ENCODE assay signal across 8 cellular contexts in genomic region chr9:125631391-125632085, GRCh38.
DNase-seq lines count a peak whose midpoint lies in the region; ATAC-seq, FAIRE-seq and TF ChIP-seq lines count a peak whose summit lies in the region.

No MANE protein-coding gene starts in this region.

- H3K9me3 ChIP-seq in cardiac muscle cell (ENCODE audit: low read depth): no peaks in the 10 kb centered on the region
- H3K9me3 ChIP-seq in smooth muscle cell (replicated peaks; ENCODE audit: low read depth): no peaks in the 10 kb centered on the region

- no peak overlapping the region for H2AFZ ChIP-seq in smooth muscle cell (ENCODE audit: low read depth)

- H3K36me3 Mint-ChIP-seq in activated T-cell treated with anti-CD3 and anti-CD28 coated beads, Interleukin-2, amount 50 U/mL, for 72 hours (ENCODE audit: insufficient read depth in 2 of 2): peaks cover 1 to 5% of the 10 kb centered on the region in 2 donors

- 83% methylated on average over 7 of the region's 7 CpGs for WGBS in smooth muscle cell (ENCODE audit: low lambda C conversion rate)

- H3K4me2 ChIP-seq in smooth muscle cell: no peak overlapping the region

- H3K36me3 ChIP-seq in cardiac muscle cell: no peaks in the 10 kb centered on the region
- H3K36me3 ChIP-seq in smooth muscle cell (ENCODE audit: low read depth): no peaks in the 10 kb centered on the region

- TF ChIP-seq CTCF in cardiac muscle cell (IDR thresholded peaks at IDR 0.05; ENCODE audit: low read depth, low read length) (peak; percentile 72), smooth muscle cell (IDR thresholded peaks at IDR 0.05; ENCODE audit: borderline replicate concordance, insufficient read depth, poor library complexity, severe bottlenecking) (peak; percentile 55)

- H3F3A ChIP-seq in smooth muscle cell (ENCODE audit: low read depth): peaks cover 4% of the 10 kb centered on the region

- H4K20me1 ChIP-seq in smooth muscle cell (ENCODE audit: low read depth): peaks cover 89% of the 10 kb centered on the region

- no peak overlapping the region for H3K27ac ChIP-seq in cardiac muscle cell
- peak overlapping the region; percentile 92 for H3K27ac ChIP-seq in smooth muscle cell (ENCODE audit: low read depth)

- no peaks in the 10 kb centered on the region for H3K27me3 Mint-ChIP-seq in activated T-cell treated with anti-CD3 and anti-CD28 coated beads, Interleukin-2, amount 50 U/mL, for 72 hours (ENCODE audit: low read depth)

- DNase-seq in Ammon's horn (ENCODE audit: low spot score): peak; percentile 38
- peak; percentile 17 for DNase-seq in GM12891 (ENCODE audit: insufficient read length, low spot score)
- peak; percentile 44 for DNase-seq in NCI-H2029 (lab: John Stamatoyannopoulos, UW)
- DNase-seq in activated T-cell treated with anti-CD3 and anti-CD28 coated beads, Interleukin-2, amount 50 U/mL, for 72 hours: peak; percentile 39 to 44
- DNase-seq in cardiac muscle cell (ENCODE audit: low read depth in 1 of 2, low spot score in 1 of 2): peak; percentile 60 to 75
- DNase-seq in smooth muscle cell (lab: John Stamatoyannopoulos, UW; ENCODE audit: unreplicated experiment): no peak
- DNase-seq in OCI-M2 (lab: John Stamatoyannopoulos, UW; ENCODE audit: unreplicated experiment): no peak
- no peak for DNase-seq in effector CD8-positive, alpha-beta T cell (lab: John Stamatoyannopoulos, UW)

- H3K9ac ChIP-seq in smooth muscle cell (ENCODE audit: low read depth): no peak overlapping the region

- H3K9me3 Mint-ChIP-seq in activated T-cell treated with anti-CD3 and anti-CD28 coated beads, Interleukin-2, amount 50 U/mL, for 72 hours: no peaks in the 10 kb centered on the region

- TF ChIP-seq POLR2A in GM12891 (IDR thresholded peaks at IDR 0.05; ENCODE audit: low read depth, low read length): no peak; the same call in 1 of the 2 replicates

- H3K4me1 Mint-ChIP-seq in activated T-cell treated with anti-CD3 and anti-CD28 coated beads, Interleukin-2, amount 50 U/mL, for 72 hours (ENCODE audit: low read depth): peaks cover 72% of the 10 kb centered on the region

- H3K4me3 ChIP-seq in cardiac muscle cell: no peak overlapping the region
- no peak overlapping the region for H3K4me3 ChIP-seq in smooth muscle cell

- peaks cover 19% of the 10 kb centered on the region for H3K4me1 ChIP-seq in cardiac muscle cell (ENCODE audit: low read depth)
- H3K4me1 ChIP-seq in smooth muscle cell (ENCODE audit: low read depth): peaks cover 7% of the 10 kb centered on the region

- peak; percentile 91 for FAIRE-seq in GM12891 (lab: Jason Lieb, UNC)

- ATAC-seq in activated T-cell treated with anti-CD3 and anti-CD28 coated beads, Interleukin-2, amount 50 U/mL, for 72 hours (replicated peaks in 1 of 2): peak; percentile 53 to 58

- peak overlapping the region; percentile 64 for H3K27ac Mint-ChIP-seq in activated T-cell treated with anti-CD3 and anti-CD28 coated beads, Interleukin-2, amount 50 U/mL, for 72 hours

- peak overlapping the region; percentile 49 to 53 for H3K4me3 Mint-ChIP-seq in activated T-cell treated with anti-CD3 and anti-CD28 coated beads, Interleukin-2, amount 50 U/mL, for 72 hours

- peaks cover 60% of the 10 kb centered on the region for H3K79me2 ChIP-seq in smooth muscle cell (ENCODE audit: low read depth)

- H3K27me3 ChIP-seq in cardiac muscle cell: no peaks in the 10 kb centered on the region
- H3K27me3 ChIP-seq in smooth muscle cell (ENCODE audit: low read depth): no peaks in the 10 kb centered on the region

TF ChIP-seq in GM12891, 5 proteins besides CTCF, POLR2A, EP300 and RAD21:
- no peak for TF ChIP-seq SPI1 (IDR thresholded peaks at IDR 0.05; ENCODE audit: low read depth, low read length)
- no peak for TF ChIP-seq TAF1 (IDR thresholded peaks at IDR 0.05; ENCODE audit: low read depth, low read length)
- TF ChIP-seq PAX5 (IDR thresholded peaks at IDR 0.05; ENCODE audit: insufficient read depth, low read length, severe bottlenecking): no peak
- TF ChIP-seq POLR2AphosphoS5 (IDR thresholded peaks at IDR 0.05; ENCODE audit: low read depth, low read length): no peak
- TF ChIP-seq POU2F2 (IDR thresholded peaks at IDR 0.05; ENCODE audit: low read depth, low read length): no peak

Comparison
In these comparisons a context has a peak if more than half of its experiments do, and no peak if none do; other contexts are left out.
1. DNase-seq: peak in Ammon's horn (single experiment), GM12891 (single experiment), NCI-H2029 (single experiment), activated T-cell treated with anti-CD3 and anti-CD28 coated beads, Interleukin-2, amount 50 U/mL, for 72 hours (2 of 2) and cardiac muscle cell (2 of 2); none in smooth muscle cell (single experiment), OCI-M2 (single experiment) and effector CD8-positive, alpha-beta T cell (single experiment).